ENCODE assay signal across 1 cellular context in genomic region chr20:40156600-40157307, GRCh38.
TF ChIP-seq lines count a peak whose summit lies in the region.

No MANE protein-coding gene starts in this region.

TF ChIP-seq in SK-N-SH, 30 proteins besides CTCF, POLR2A, EP300 and RAD21 (continued from another document):
- TF ChIP-seq, protein P1, sequence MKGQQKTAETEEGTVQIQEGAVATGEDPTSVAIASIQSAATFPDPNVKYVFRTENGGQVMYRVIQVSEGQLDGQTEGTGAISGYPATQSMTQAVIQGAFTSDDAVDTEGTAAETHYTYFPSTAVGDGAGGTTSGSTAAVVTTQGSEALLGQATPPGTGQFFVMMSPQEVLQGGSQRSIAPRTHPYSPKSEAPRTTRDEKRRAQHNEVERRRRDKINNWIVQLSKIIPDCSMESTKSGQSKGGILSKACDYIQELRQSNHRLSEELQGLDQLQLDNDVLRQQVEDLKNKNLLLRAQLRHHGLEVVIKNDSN (IDR thresholded peaks at IDR 0.05; ENCODE audit: borderline replicate concordance, low read depth), result no peak
TF ChIP-seq in SK-N-SH: peak in this region for 0.
